ENCODE assay signal across 9 cellular contexts in the genomic region with DNA sequence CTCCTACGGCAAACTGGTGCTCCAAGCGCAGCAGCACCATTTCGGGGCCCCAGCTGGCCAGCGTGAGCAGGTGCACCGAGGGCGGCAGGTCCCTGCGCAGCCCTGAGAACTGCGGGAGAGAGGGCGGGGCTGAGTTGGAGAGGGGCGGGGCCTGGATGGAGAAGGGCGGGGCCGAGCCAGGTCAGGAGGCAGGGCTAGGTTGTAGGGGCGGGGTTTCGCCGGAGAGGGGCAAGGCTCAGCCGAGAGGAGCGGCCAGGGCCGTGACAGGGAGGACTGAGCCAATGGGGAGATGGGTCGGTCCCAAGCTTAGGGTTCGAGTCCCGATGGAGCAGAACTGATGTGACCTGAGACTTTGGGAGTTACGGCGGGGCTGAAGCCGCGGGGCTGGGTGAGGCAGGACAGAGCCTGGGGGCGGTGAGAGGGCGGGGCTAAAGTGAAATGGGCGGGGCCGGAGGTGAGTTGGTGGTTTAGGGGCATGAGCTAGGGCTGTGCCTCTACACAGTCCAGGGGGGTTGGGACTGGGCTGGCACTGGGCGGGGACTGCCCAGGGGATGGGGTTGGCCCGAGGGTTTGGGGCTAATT. TPM values are rescaled to one million over a fixed set of nuclear protein-coding genes. Genes with fewer than 3 reads are reported as not detected.
DNase-seq lines count a peak whose midpoint lies in the region; ATAC-seq, FAIRE-seq and TF ChIP-seq lines count a peak whose summit lies in the region.
"Had no signal": no experiment of that assay in that cellular context is flagged by ENCODE, and none has a peak within 500 bp of the region (broad histone marks: within the 10 kb centered on the region; RNA-seq: fewer than 3 reads in every experiment).

No MANE protein-coding gene starts in this region.

- POLR2A ChIA-PET in activated CD8-positive, alpha-beta T cell treated with anti-CD3 and anti-CD28 coated beads, Interleukin-2, amount 10 ng/mL, durations not matched to agents 7 days and 5 days (lab: Charles Lee), result no interaction called here

- H3K27ac ChIP-seq in left ventricle myocardium inferior (replicated peaks) (no peak overlapping the region), small intestine (ENCODE audit: low read depth in 1 of 2, low read length in 1 of 2) (no peak overlapping the region)

- H3K9me3 ChIP-seq in left ventricle myocardium inferior (replicated peaks) (no peaks in the 10 kb centered on the region), small intestine (ENCODE audit: control insufficient read depth, low read depth) (no peaks in the 10 kb centered on the region)

- H3K36me3 Mint-ChIP-seq in activated CD4-positive, alpha-beta T cell treated with anti-CD3 and anti-CD28 coated beads, Interleukin-2, amount 10 ng/mL, durations not matched to agents 24 days and 14 days (ENCODE audit: low read depth), result peaks cover 44% of the 10 kb centered on the region
- H3K36me3 Mint-ChIP-seq in activated CD8-positive, alpha-beta T cell treated with anti-CD3 and anti-CD28 coated beads, Interleukin-2, amount 10 ng/mL, durations not matched to agents 7 days and 5 days (ENCODE audit: low read depth), result peaks cover 36% of the 10 kb centered on the region

- H3K36me3 ChIP-seq in left ventricle myocardium inferior, result peaks cover 5% of the 10 kb centered on the region
- no peaks in the 10 kb centered on the region for H3K36me3 ChIP-seq in small intestine (ENCODE audit: control insufficient read depth in 2 of 2, insufficient read depth in 2 of 2, low read length in 2 of 2)

- peak; percentile 75 for DNase-seq in activated CD4-positive, alpha-beta T cell treated with anti-CD3 and anti-CD28 coated beads, Interleukin-2, amount 10 ng/mL, durations not matched to agents 24 days and 14 days
- DNase-seq in activated CD4-positive, alpha-beta T cell treated with anti-CD3 and anti-CD28 coated beads for 1 hour, result no peak
- DNase-seq in activated CD8-positive, alpha-beta T cell treated with anti-CD3 and anti-CD28 coated beads, Interleukin-2, amount 10 ng/mL, durations not matched to agents 7 days and 5 days, result no peak
- DNase-seq in left ventricle myocardium inferior (no peak), small intestine (peak; percentile 83), mesenteric fat pad (ENCODE audit: low spot score) (no peak)

- no peak for TF ChIP-seq CTCF in left ventricle myocardium inferior (IDR thresholded peaks at IDR 0.05; ENCODE audit: borderline replicate concordance)

- H3K4me1 ChIP-seq in left ventricle myocardium inferior (peaks cover 14% of the 10 kb centered on the region), small intestine (ENCODE audit: control insufficient read depth in 2 of 2, insufficient read depth in 1 of 2, low read depth in 1 of 2, low read length in 1 of 2) (no peaks in the 10 kb centered on the region)

- H3K27me3 Mint-ChIP-seq in activated CD4-positive, alpha-beta T cell treated with anti-CD3 and anti-CD28 coated beads, Interleukin-2, amount 10 ng/mL, durations not matched to agents 24 days and 14 days, result no peaks in the 10 kb centered on the region
- H3K27me3 Mint-ChIP-seq in activated CD8-positive, alpha-beta T cell treated with anti-CD3 and anti-CD28 coated beads, Interleukin-2, amount 10 ng/mL, durations not matched to agents 7 days and 5 days (ENCODE audit: low read depth), result no peaks in the 10 kb centered on the region
- H3K27me3 Mint-ChIP-seq: CD4-positive, alpha-beta memory T cell had no signal

- H3K27ac Mint-ChIP-seq in activated CD4-positive, alpha-beta T cell treated with anti-CD3 and anti-CD28 coated beads, Interleukin-2, amount 10 ng/mL, durations not matched to agents 24 days and 14 days, result no peak overlapping the region
- H3K27ac Mint-ChIP-seq in activated CD8-positive, alpha-beta T cell treated with anti-CD3 and anti-CD28 coated beads, Interleukin-2, amount 10 ng/mL, durations not matched to agents 7 days and 5 days, result no peak overlapping the region

- no peak for FAIRE-seq in small intestine (lab: Jason Lieb, UNC)

- peak overlapping the region; percentile 58 for H3K4me3 ChIP-seq in left ventricle myocardium inferior
- H3K4me3 ChIP-seq in small intestine (ENCODE audit: low read depth in 1 of 2, low read length in 2 of 2), result peak overlapping the region in 1 of 2 donors; percentile 31

- H3K4me1 Mint-ChIP-seq in activated CD4-positive, alpha-beta T cell treated with anti-CD3 and anti-CD28 coated beads, Interleukin-2, amount 10 ng/mL, durations not matched to agents 24 days and 14 days, result peaks cover 1% of the 10 kb centered on the region
- peaks cover 9% of the 10 kb centered on the region for H3K4me1 Mint-ChIP-seq in activated CD8-positive, alpha-beta T cell treated with anti-CD3 and anti-CD28 coated beads, Interleukin-2, amount 10 ng/mL, durations not matched to agents 7 days and 5 days (ENCODE audit: low read depth)
- H3K4me1 Mint-ChIP-seq: CD4-positive, alpha-beta memory T cell had no signal

- intact Hi-C loops in activated CD4-positive, alpha-beta T cell treated with anti-CD3 and anti-CD28 coated beads, Interleukin-2, amount 10 ng/mL, durations not matched to agents 24 days and 14 days (cut with micrococcal nuclease), result no loop called here
- intact Hi-C loops in left ventricle myocardium inferior (cut with micrococcal nuclease), result no loop called here

- CTCF ChIA-PET in activated CD8-positive, alpha-beta T cell treated with anti-CD3 and anti-CD28 coated beads, Interleukin-2, amount 10 ng/mL, durations not matched to agents 7 days and 5 days (lab: Charles Lee), result no interaction called here

- H3K27me3 ChIP-seq in left ventricle myocardium inferior (ENCODE audit: low read depth) (no peaks in the 10 kb centered on the region), small intestine (ENCODE audit: control insufficient read depth in 2 of 2, insufficient read depth in 2 of 2, low read length in 2 of 2) (no peaks in the 10 kb centered on the region)

- H3K4me3 Mint-ChIP-seq in activated CD4-positive, alpha-beta T cell treated with anti-CD3 and anti-CD28 coated beads, Interleukin-2, amount 10 ng/mL, durations not matched to agents 24 days and 14 days, result no peak overlapping the region
- H3K4me3 Mint-ChIP-seq in activated CD8-positive, alpha-beta T cell treated with anti-CD3 and anti-CD28 coated beads, Interleukin-2, amount 10 ng/mL, durations not matched to agents 7 days and 5 days, result no peak overlapping the region
- H3K4me3 Mint-ChIP-seq: CD4-positive, alpha-beta memory T cell had no signal

- no peaks in the 10 kb centered on the region for H3K9me3 Mint-ChIP-seq in activated CD4-positive, alpha-beta T cell treated with anti-CD3 and anti-CD28 coated beads, Interleukin-2, amount 10 ng/mL, durations not matched to agents 24 days and 14 days
- H3K9me3 Mint-ChIP-seq in activated CD8-positive, alpha-beta T cell treated with anti-CD3 and anti-CD28 coated beads, Interleukin-2, amount 10 ng/mL, durations not matched to agents 7 days and 5 days (ENCODE audit: insufficient read depth), result no peaks in the 10 kb centered on the region
- H3K9me3 Mint-ChIP-seq: CD4-positive, alpha-beta memory T cell had no signal

- 11 to 26% (median 25%) methylated on average over 28 to 31 of the region's 31 CpGs for WGBS in small intestine, 3 donors

- ATAC-seq in activated CD8-positive, alpha-beta T cell treated with anti-CD3 and anti-CD28 coated beads, Interleukin-2, amount 10 ng/mL, durations not matched to agents 7 days and 5 days, result peak; percentile 70
- ATAC-seq in GM21737 (IDR thresholded peaks at IDR 0.05; ENCODE audit: unreplicated experiment), result no peak
- ATAC-seq in HG02981 (IDR thresholded peaks at IDR 0.05; ENCODE audit: unreplicated experiment), result no peak

RNA-seq across cellular contexts. Expression of a gene that starts 19.0 kb away (rescaled TPM):
- 118 and 136 TPM in 2 replicates for total RNA-seq in activated CD4-positive, alpha-beta T cell treated with anti-CD3 and anti-CD28 coated beads, Interleukin-2, amount 10 ng/mL, durations not matched to agents 24 days and 14 days
- 100 to 1,000 TPM in 1 of 2 experiments, 10 to 100 TPM in 1; 95.5 to 102 TPM for total RNA-seq in activated CD8-positive, alpha-beta T cell treated with anti-CD3 and anti-CD28 coated beads, Interleukin-2, amount 10 ng/mL, durations not matched to agents 7 days and 5 days
- total RNA-seq in left ventricle myocardium inferior, result 26.7 TPM
- 10 to 100 TPM; 42.7 to 57.6 (median 44.5) TPM for polyA plus RNA-seq in small intestine
- 106 TPM for total RNA-seq in mesenteric fat pad

RNA-seq across cellular contexts. Expression of a gene that starts 19.0 kb away (rescaled TPM):
- 21.7 and 27.1 TPM in 2 replicates for total RNA-seq in activated CD4-positive, alpha-beta T cell treated with anti-CD3 and anti-CD28 coated beads, Interleukin-2, amount 10 ng/mL, durations not matched to agents 24 days and 14 days
- 10 to 100 TPM; 16.4 to 19.4 TPM for total RNA-seq in activated CD8-positive, alpha-beta T cell treated with anti-CD3 and anti-CD28 coated beads, Interleukin-2, amount 10 ng/mL, durations not matched to agents 7 days and 5 days
- total RNA-seq in left ventricle myocardium inferior (8.4 TPM), mesenteric fat pad (7.2 TPM)
- 10 to 100 TPM; 10.9 to 21.2 (median 18.6) TPM for polyA plus RNA-seq in small intestine

RNA-seq across cellular contexts. Expression of a gene that starts 34.1 kb away (rescaled TPM):
- 138 and 155 TPM in 2 replicates for total RNA-seq in activated CD4-positive, alpha-beta T cell treated with anti-CD3 and anti-CD28 coated beads, Interleukin-2, amount 10 ng/mL, durations not matched to agents 24 days and 14 days
- 100 to 1,000 TPM; 109 to 121 TPM for total RNA-seq in activated CD8-positive, alpha-beta T cell treated with anti-CD3 and anti-CD28 coated beads, Interleukin-2, amount 10 ng/mL, durations not matched to agents 7 days and 5 days
- total RNA-seq in left ventricle myocardium inferior, result 50.8 TPM
- 10 to 100 TPM; 61.5 to 67.3 (median 66.3) TPM for polyA plus RNA-seq in small intestine
- total RNA-seq in mesenteric fat pad, result 46.3 TPM

RNA-seq across cellular contexts. Expression of a gene that starts 36.9 kb away (rescaled TPM):
- 22.3 and 26.6 TPM in 2 replicates for total RNA-seq in activated CD4-positive, alpha-beta T cell treated with anti-CD3 and anti-CD28 coated beads, Interleukin-2, amount 10 ng/mL, durations not matched to agents 24 days and 14 days
- 10 to 100 TPM; 26.6 to 29.4 TPM for total RNA-seq in activated CD8-positive, alpha-beta T cell treated with anti-CD3 and anti-CD28 coated beads, Interleukin-2, amount 10 ng/mL, durations not matched to agents 7 days and 5 days
- total RNA-seq in left ventricle myocardium inferior (15.4 TPM), mesenteric fat pad (24.1 TPM)
- 1 to 10 TPM; 4.7 to 6.6 (median 5.1) TPM for polyA plus RNA-seq in small intestine

RNA-seq across cellular contexts. Expression of a gene that starts 37.0 kb away (rescaled TPM):
- total RNA-seq in activated CD4-positive, alpha-beta T cell treated with anti-CD3 and anti-CD28 coated beads, Interleukin-2, amount 10 ng/mL, durations not matched to agents 24 days and 14 days, result 8.7 and 9.0 TPM in 2 replicates
- 10 to 100 TPM; 16.2 to 16.5 TPM for total RNA-seq in activated CD8-positive, alpha-beta T cell treated with anti-CD3 and anti-CD28 coated beads, Interleukin-2, amount 10 ng/mL, durations not matched to agents 7 days and 5 days
- total RNA-seq in left ventricle myocardium inferior, result 4.1 TPM
- polyA plus RNA-seq in small intestine, result 1 to 10 TPM in 1 of 3 donors, under 1 TPM in 1, not detected in 1; 0.45 to 1.0 TPM
- total RNA-seq in mesenteric fat pad, result 4.6 TPM

Comparison
In these comparisons a context has a peak if more than half of its experiments do, and no peak if none do; other contexts are left out.
1. DNase-seq: peak in activated CD4-positive, alpha-beta T cell treated with anti-CD3 and anti-CD28 coated beads, Interleukin-2, amount 10 ng/mL, durations not matched to agents 24 days and 14 days (single experiment) and small intestine (single experiment); none in activated CD4-positive, alpha-beta T cell treated with anti-CD3 and anti-CD28 coated beads for 1 hour (single experiment), activated CD8-positive, alpha-beta T cell treated with anti-CD3 and anti-CD28 coated beads, Interleukin-2, amount 10 ng/mL, durations not matched to agents 7 days and 5 days (single experiment), left ventricle myocardium inferior (single experiment) and mesenteric fat pad (single experiment).